Comparison of ENCODE assay signal across 28 cellular contexts in the genomic region with DNA sequence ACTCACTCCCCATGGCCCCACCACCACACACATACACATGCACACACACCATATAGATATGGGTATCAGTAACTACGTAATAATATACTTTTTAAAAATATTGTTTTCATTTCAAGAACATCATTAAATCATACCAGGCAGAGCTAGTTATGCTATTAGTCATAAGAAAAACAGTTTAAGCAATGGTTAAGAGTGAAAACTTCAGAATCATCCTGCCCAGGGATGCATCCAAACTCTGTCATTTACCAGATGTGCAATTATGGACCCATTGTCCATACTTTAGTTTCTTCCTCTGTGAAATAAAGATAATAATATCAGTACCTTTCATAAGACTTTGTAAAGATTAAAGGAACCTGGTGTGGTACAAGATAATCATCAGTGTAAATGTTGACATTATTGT.
DNase-seq lines count a peak whose midpoint lies in the region; ATAC-seq and TF ChIP-seq lines count a peak whose summit lies in the region.
"Had no signal": no experiment of that assay in that cellular context is flagged by ENCODE, and none has a peak within 500 bp of the region (broad histone marks: within the 10 kb centered on the region; RNA-seq: fewer than 3 reads in every experiment).

No MANE protein-coding gene starts in this region.

- in situ Hi-C loops in mammary epithelial cell (cut with MboI; ENCODE audit: low sequenced_read_pairs in 2 of 2) = no loop called here

- 83% methylated on average over 1 of the region's 1 CpG for WGBS in mammary epithelial cell (ENCODE audit: low coverage, missing lambda C conversion rate)
- 64% methylated on average over 1 of the region's 1 CpG for WGBS in right lobe of liver (ENCODE audit: insufficient coverage, low coverage, low lambda C conversion rate, missing lambda C conversion rate)

- BruUV-seq in mammary epithelial cell (replicated peaks; lab: Mats Ljungman, UMichigan) = no TSS peak

- H2AFZ ChIP-seq in mammary epithelial cell (ENCODE audit: low read depth, low read length) = no peak overlapping the region

- H3K4me1 ChIP-seq in mammary epithelial cell (ENCODE audit: insufficient read depth, low read length) (no peaks in the 10 kb centered on the region), right lobe of liver (no peaks in the 10 kb centered on the region)
- H3K4me1 ChIP-seq: A549; BLaER1 treated with 17β-estradiol and CSF1 and Interleukin-3, amounts not matched to agents 10 nM and 100 nM; Caco-2; esophagus squamous epithelium; heart right ventricle; SJCRH30 had no signal

- H3K9me3 ChIP-seq in mammary epithelial cell (replicated peaks; ENCODE audit: insufficient read depth, low read length) = no peaks in the 10 kb centered on the region
- H3K9me3 ChIP-seq in right lobe of liver = no peaks in the 10 kb centered on the region
- H3K9me3 ChIP-seq: A549; BLaER1 treated with 17β-estradiol and CSF1 and Interleukin-3, amounts not matched to agents 10 nM and 100 nM; Caco-2; esophagus squamous epithelium; heart right ventricle; SJCRH30 had no signal

- no peak overlapping the region for H3K4me2 ChIP-seq in mammary epithelial cell (ENCODE audit: insufficient read depth, low read depth, low read length)
- H3K4me2 ChIP-seq: A549; BLaER1 treated with 17β-estradiol and CSF1 and Interleukin-3, amounts not matched to agents 10 nM and 100 nM had no signal

- TF ChIP-seq CTCF in AG10803 (conservative IDR thresholded peaks at IDR 0.05; ENCODE audit: low read length) (no peak), mammary epithelial cell (conservative IDR thresholded peaks at IDR 0.05 in 1 of 2, IDR thresholded peaks at IDR 0.05 in 1 of 2; ENCODE audit: extremely low read depth in 1 of 2, insufficient read depth in 1 of 2, low read depth in 1 of 2, low read length in 2 of 2) (no peak), right lobe of liver (IDR thresholded peaks at IDR 0.05) (no peak)

- no peak overlapping the region for H3K9ac ChIP-seq in mammary epithelial cell (ENCODE audit: insufficient read depth, low read length)
- H3K9ac ChIP-seq: BLaER1 treated with 17β-estradiol and CSF1 and Interleukin-3, amounts not matched to agents 10 nM and 100 nM had no signal

- H4K20me1 ChIP-seq in mammary epithelial cell (ENCODE audit: insufficient read depth, low read length) = no peaks in the 10 kb centered on the region
- H4K20me1 ChIP-seq: BLaER1 treated with 17β-estradiol and CSF1 and Interleukin-3, amounts not matched to agents 10 nM and 100 nM had no signal

- intact Hi-C loops in mammary epithelial cell (cut with micrococcal nuclease) = no loop called here
- intact Hi-C loops in right lobe of liver (cut with DNase I) = no loop called here

- TF ChIP-seq POLR2A in right lobe of liver (IDR thresholded peaks at IDR 0.05) = no peak

- no peaks in the 10 kb centered on the region for H3K79me2 ChIP-seq in mammary epithelial cell (ENCODE audit: insufficient read depth, low read length)

- H3K36me3 ChIP-seq in mammary epithelial cell (ENCODE audit: insufficient read depth, low read length) (no peaks in the 10 kb centered on the region), right lobe of liver (no peaks in the 10 kb centered on the region)
- H3K36me3 ChIP-seq: BLaER1 treated with 17β-estradiol and CSF1 and Interleukin-3, amounts not matched to agents 10 nM and 100 nM; esophagus squamous epithelium; SJCRH30 had no signal

- DNase-seq in AG10803 (ENCODE audit: low read depth) (peak; percentile 52), HS-27A (ENCODE audit: low read depth) (peak; percentile 12), mammary epithelial cell (peak; percentile 15), iris pigment epithelial cell (ENCODE audit: low read depth) (peak; percentile 53), right lobe of liver (no peak), anterior cingulate cortex (lab: John Stamatoyannopoulos, UW) (no peak)
- no peak for DNase-seq in stimulated activated CD4-positive, alpha-beta T cell treated with anti-CD3 and anti-CD28 coated beads, Interleukin-4, amount 100 ng/mL, for 24 hours
- DNase-seq: activated CD4-positive, alpha-beta T cell treated with anti-CD3 and anti-CD28 coated beads for 36 hours; activated gamma-delta T cell; Caco-2; cortex of kidney; DMS79 treated with DMSO at 0.1 percent for 48 hours; esophagus squamous epithelium; heart right ventricle; KBM-7; left colon; mesenchymal stem cell; NCI-H1436 treated with DMSO at 0.1 percent for 48 hours; NCI-H510A treated with DMSO at 0.1 percent for 48 hours; NK-92 treated with Interleukin-12 subunit alpha and Interleukin-12 subunit beta, amount 100 ng/mL, for 24 hours; nucleus accumbens; SJCRH30; stimulated activated CD4-positive, alpha-beta T cell treated with anti-CD3 and anti-CD28 coated beads, Interleukin-4, amount 100 ng/mL, for 1 hour; stimulated activated naive B cell treated with anti-CD40 and anti-IgM and Interleukin-4, amounts not matched to agents 10 μg/mL and 1 μg/mL and 100 μg/mL, for 72 hours had no signal

- ATAC-seq in HG03460 (IDR thresholded peaks at IDR 0.05; ENCODE audit: unreplicated experiment) (no peak), right lobe of liver (no peak)
- ATAC-seq: A549; activated CD4-positive, alpha-beta T cell treated with anti-CD3 and anti-CD28 coated beads for 36 hours; heart right ventricle; left colon; Panc1; stimulated activated naive B cell treated with anti-CD40 and anti-IgM and Interleukin-4, amounts not matched to agents 10 μg/mL and 1 μg/mL and 100 μg/mL, for 72 hours had no signal

- CTCF ChIA-PET in mammary epithelial cell (lab: Charles Lee; ENCODE audit: low non-redundant PET) = no interaction called here

- no peak overlapping the region for H3K4me3 ChIP-seq in AG10803 (ENCODE audit: low read length)
- H3K4me3 ChIP-seq in mammary epithelial cell (replicated peaks in 1 of 3; ENCODE audit: insufficient read depth in 1 of 3, low read depth in 2 of 3, low read length in 3 of 3) = no peak overlapping the region
- no peak overlapping the region for H3K4me3 ChIP-seq in right lobe of liver
- H3K4me3 ChIP-seq: A549; BLaER1 treated with 17β-estradiol and CSF1 and Interleukin-3, amounts not matched to agents 10 nM and 100 nM; esophagus squamous epithelium; heart right ventricle; SJCRH30 had no signal

- dilution Hi-C loops in mammary epithelial cell (cut with HindIII; ENCODE audit: low sequenced_read_pairs) = no loop called here

- H3K27ac ChIP-seq in mammary epithelial cell (ENCODE audit: insufficient read depth, low read depth, low read length) = no peak overlapping the region
- H3K27ac ChIP-seq in right lobe of liver = no peak overlapping the region
- H3K27ac ChIP-seq: A549; BLaER1 treated with 17β-estradiol and CSF1 and Interleukin-3, amounts not matched to agents 10 nM and 100 nM; esophagus squamous epithelium; heart right ventricle; SJCRH30 had no signal

- H3K27me3 ChIP-seq in mammary epithelial cell (ENCODE audit: insufficient read depth, low read length) = no peaks in the 10 kb centered on the region
- no peaks in the 10 kb centered on the region for H3K27me3 ChIP-seq in right lobe of liver
- H3K27me3 ChIP-seq: BLaER1 treated with 17β-estradiol and CSF1 and Interleukin-3, amounts not matched to agents 10 nM and 100 nM; esophagus squamous epithelium; heart right ventricle; SJCRH30 had no signal

Comparison
In these comparisons a context has a peak if more than half of its experiments do, and no peak if none do; other contexts are left out.
1. DNase-seq: peak in AG10803 (single experiment), HS-27A (single experiment), mammary epithelial cell (single experiment) and iris pigment epithelial cell (single experiment); none in right lobe of liver (0 of 3), anterior cingulate cortex (0 of 58) and stimulated activated CD4-positive, alpha-beta T cell treated with anti-CD3 and anti-CD28 coated beads, Interleukin-4, amount 100 ng/mL, for 24 hours (single experiment).